ENCODE assay signal across 1 cellular context in the genomic region with DNA sequence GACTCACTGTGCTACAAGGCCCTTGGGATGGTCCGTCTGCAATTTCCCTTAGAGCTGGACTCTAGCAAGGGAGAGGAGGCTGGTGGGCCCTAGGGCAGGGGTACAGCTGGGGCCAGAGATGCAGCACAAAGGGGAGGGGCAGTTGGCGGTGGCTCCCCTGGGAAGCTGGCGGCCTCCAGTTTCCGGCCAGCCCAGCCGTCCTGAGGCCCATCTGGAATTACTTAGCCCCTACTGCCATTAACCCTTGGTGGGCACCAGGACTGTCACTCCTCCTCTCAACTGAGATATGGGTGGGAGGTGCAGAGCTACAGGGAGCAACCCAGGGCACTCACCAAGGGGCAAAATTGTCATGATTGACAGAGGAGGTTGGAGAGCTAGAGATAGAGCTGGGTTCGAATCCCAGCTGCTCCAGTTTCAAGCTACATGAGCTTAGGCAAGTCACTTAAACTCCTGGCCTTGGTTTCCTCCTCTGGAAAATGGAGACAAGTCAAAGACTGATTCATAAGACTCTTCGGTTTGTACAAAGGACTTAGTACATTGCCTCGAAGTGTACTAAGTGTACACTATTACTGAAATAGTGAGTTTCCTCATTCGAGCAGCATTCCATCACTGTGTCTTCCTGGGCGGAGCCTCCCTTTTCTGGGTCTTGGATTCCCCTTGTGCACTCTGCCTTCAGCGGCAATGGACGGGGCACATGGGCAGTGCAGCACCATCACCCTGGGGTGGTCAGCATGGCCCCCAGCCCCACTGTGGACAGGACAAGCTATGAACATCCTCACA.
TF ChIP-seq lines count a peak whose summit lies in the region.

No MANE protein-coding gene starts in this region.

TF ChIP-seq in HepG2, 621 proteins besides CTCF, POLR2A, EP300 and RAD21:
- TF ChIP-seq GATAD2A (CRISPR knock-in tag; IDR thresholded peaks at IDR 0.05) (no peak), ZNF235 (CRISPR knock-in tag; IDR thresholded peaks at IDR 0.05; ENCODE audit: borderline replicate concordance) (no peak), ZNF501 (CRISPR knock-in tag; IDR thresholded peaks at IDR 0.05) (no peak), ZNF652 (CRISPR knock-in tag; IDR thresholded peaks at IDR 0.05; ENCODE audit: borderline replicate concordance, low read depth) (peak; percentile 87), KDM3A (CRISPR knock-in tag; IDR thresholded peaks at IDR 0.05; ENCODE audit: low read depth) (no peak)
- TF ChIP-seq, protein P1, sequence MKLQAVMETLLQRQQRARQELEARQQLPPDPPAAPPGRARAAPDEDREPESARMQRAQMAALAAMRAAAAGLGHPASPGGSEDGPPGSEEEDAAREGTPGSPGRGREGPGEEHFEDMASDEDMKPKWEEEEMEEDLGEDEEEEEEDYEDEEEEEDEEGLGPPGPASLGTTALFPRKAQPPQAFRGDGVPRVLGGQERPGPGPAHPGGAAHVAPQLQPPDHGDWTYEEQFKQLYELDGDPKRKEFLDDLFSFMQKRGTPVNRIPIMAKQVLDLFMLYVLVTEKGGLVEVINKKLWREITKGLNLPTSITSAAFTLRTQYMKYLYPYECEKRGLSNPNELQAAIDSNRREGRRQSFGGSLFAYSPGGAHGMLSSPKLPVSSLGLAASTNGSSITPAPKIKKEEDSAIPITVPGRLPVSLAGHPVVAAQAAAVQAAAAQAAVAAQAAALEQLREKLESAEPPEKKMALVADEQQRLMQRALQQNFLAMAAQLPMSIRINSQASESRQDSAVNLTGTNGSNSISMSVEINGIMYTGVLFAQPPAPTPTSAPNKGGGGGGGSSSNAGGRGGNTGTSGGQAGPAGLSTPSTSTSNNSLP (IDR thresholded peaks at IDR 0.05; ENCODE audit: low read depth, low read length), result no peak
